ENCODE assay signal across 8 cellular contexts in the genomic region with DNA sequence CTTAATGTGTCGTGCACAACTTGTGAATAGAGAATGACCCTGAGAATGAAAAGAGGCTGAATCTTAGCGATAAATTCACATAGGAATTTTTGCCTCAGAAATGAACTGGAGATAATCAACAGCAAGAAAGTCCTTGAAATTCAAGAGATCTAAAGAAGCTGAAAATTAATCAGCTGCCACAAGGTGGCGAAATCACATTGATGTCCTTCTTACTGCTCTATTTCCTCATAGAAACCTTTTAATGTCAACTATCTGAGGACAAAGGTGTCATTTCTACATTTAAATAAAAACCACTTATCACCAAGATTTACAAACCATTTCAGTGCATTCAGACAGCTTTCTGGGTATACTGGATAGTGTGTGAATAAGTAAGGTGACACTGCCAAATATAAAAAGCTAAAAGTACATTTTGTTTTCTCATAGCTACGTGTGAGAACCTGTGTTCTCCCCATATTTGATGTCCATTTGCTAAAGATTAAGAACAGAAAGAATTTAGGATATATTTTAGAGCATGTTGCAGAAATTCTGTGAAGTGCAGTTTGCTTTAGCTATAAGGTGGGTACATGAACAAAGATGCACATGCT.
A peak's percentile ranks its signal among the peaks of the same experiment; 100 is the strongest.
DNase-seq lines count a peak whose midpoint lies in the region; ATAC-seq and TF ChIP-seq lines count a peak whose summit lies in the region.

No MANE protein-coding gene starts in this region.

- H3K4me2 ChIP-seq in hepatocyte, result no peak overlapping the region

- H3K9me3 ChIP-seq in hepatocyte (ENCODE audit: low read depth) (no peaks in the 10 kb centered on the region), suprapubic skin (no peaks in the 10 kb centered on the region)

- no peaks in the 10 kb centered on the region for H4K20me1 ChIP-seq in hepatocyte (ENCODE audit: insufficient read depth, poor library complexity, severe bottlenecking)

- DNase-seq in CD14-positive monocyte (ENCODE audit: low spot score) (no peak), NCI-H1436 treated with DMSO at 0.1 percent for 48 hours (lab: John Stamatoyannopoulos, UW) (peak; percentile 0), hepatocyte (ENCODE audit: low spot score) (peak; percentile 69), suprapubic skin (ENCODE audit: low spot score in 2 of 2) (no peak), T-cell (no peak), ecto neural progenitor cell (ENCODE audit: low spot score) (no peak)

- TF ChIP-seq CTCF in CD14-positive monocyte (IDR thresholded peaks at IDR 0.05), result peak; percentile 58
- TF ChIP-seq CTCF in WI38 (IDR thresholded peaks at IDR 0.05; ENCODE audit: low read depth, low read length), result peak; percentile 3; the same call in 1 of the 2 replicates
- peak; percentile 71 for TF ChIP-seq CTCF in hepatocyte (IDR thresholded peaks at IDR 0.05; ENCODE audit: poor library complexity)
- TF ChIP-seq CTCF in suprapubic skin (IDR thresholded peaks at IDR 0.05), result peak; percentile 19 to 20

- intact Hi-C loops in CD14-positive monocyte (cut with micrococcal nuclease), result loop anchor here (5.0 to 10.0 kb wide), 2 partner anchors 606 to 609 kb away; no protein-coding TSS in a partner anchor

- TF ChIP-seq POLR2A in suprapubic skin (IDR thresholded peaks at IDR 0.05), result no peak

- H3K27me3 Mint-ChIP-seq in CD14-positive monocyte (ENCODE audit: low read depth in 3 of 3) (peaks cover 0 to 3% (median 1%) of the 10 kb centered on the region in 3 donors), T-cell (no peaks in the 10 kb centered on the region)

- H3K4me1 Mint-ChIP-seq in CD14-positive monocyte (no peaks in the 10 kb centered on the region), T-cell (no peaks in the 10 kb centered on the region)

- H3K27ac ChIP-seq in hepatocyte (no peak overlapping the region), suprapubic skin (no peak overlapping the region)

- H2AFZ ChIP-seq in hepatocyte, result no peak overlapping the region

- H3K4me3 Mint-ChIP-seq in CD14-positive monocyte (no peak overlapping the region), T-cell (no peak overlapping the region)

- H3K36me3 ChIP-seq in hepatocyte (replicated peaks; ENCODE audit: insufficient read depth, low read depth), result no peaks in the 10 kb centered on the region
- H3K36me3 ChIP-seq in suprapubic skin, result no peaks in the 10 kb centered on the region

- ATAC-seq in GM19023 (IDR thresholded peaks at IDR 0.05; ENCODE audit: unreplicated experiment) (peak; percentile 58), T-cell (replicated peaks in 1 of 4) (no peak)

- no peak overlapping the region for H3K4me3 ChIP-seq in WI38 (ENCODE audit: low read depth, low read length)
- no peak overlapping the region for H3K4me3 ChIP-seq in hepatocyte
- no peak overlapping the region for H3K4me3 ChIP-seq in suprapubic skin

- CTCF ChIA-PET in T-cell (lab: Charles Lee), result no interaction called here

- H3K27ac Mint-ChIP-seq in CD14-positive monocyte, result no peak overlapping the region
- H3K27ac Mint-ChIP-seq in T-cell, result no peak overlapping the region

- 31% methylated on average over 4 of the region's 4 CpGs for WGBS in hepatocyte (ENCODE audit: low lambda C conversion rate, missing lambda C conversion rate)
- 33% methylated on average over 4 of the region's 4 CpGs for WGBS in suprapubic skin

- no peaks in the 10 kb centered on the region for H3K79me2 ChIP-seq in hepatocyte

- no peaks in the 10 kb centered on the region for H3K9me2 ChIP-seq in hepatocyte (replicated peaks; ENCODE audit: insufficient read depth)

- POLR2A ChIA-PET in T-cell (lab: Charles Lee), result no interaction called here

- peaks cover 2% of the 10 kb centered on the region for H3K4me1 ChIP-seq in hepatocyte (ENCODE audit: insufficient read depth)
- peaks cover 7% of the 10 kb centered on the region for H3K4me1 ChIP-seq in suprapubic skin

- no peak for TF ChIP-seq EP300 in suprapubic skin (IDR thresholded peaks at IDR 0.05)

- H3K27me3 ChIP-seq in hepatocyte, result no peaks in the 10 kb centered on the region
- H3K27me3 ChIP-seq in suprapubic skin, result no peaks in the 10 kb centered on the region

- H3K9me3 Mint-ChIP-seq in CD14-positive monocyte (no peaks in the 10 kb centered on the region), T-cell (no peaks in the 10 kb centered on the region)

- H3K36me3 Mint-ChIP-seq in CD14-positive monocyte (no peaks in the 10 kb centered on the region), T-cell (no peaks in the 10 kb centered on the region)

Comparison
In these comparisons a context has a peak if more than half of its experiments do, and no peak if none do; other contexts are left out.
1. DNase-seq: peak in NCI-H1436 treated with DMSO at 0.1 percent for 48 hours (single experiment) and hepatocyte (single experiment); none in CD14-positive monocyte (single experiment), suprapubic skin (0 of 2), T-cell (0 of 34) and ecto neural progenitor cell (single experiment).
2. CTCF ChIP-seq: peak in every context shown above with its lines; median percentile 71 in hepatocyte; 58 in CD14-positive monocyte; 20 in suprapubic skin; 3 in WI38.